In genomic region chr6:36298037-36298436, GRCh38 we compare ENCODE assay signal across 9 cellular contexts. TPM values are rescaled to one million over a fixed set of nuclear protein-coding genes. Genes with fewer than 3 reads are reported as not detected.
"Had no signal": no experiment of that assay in that cellular context is flagged by ENCODE, and none has a peak within 500 bp of the region (broad histone marks: within the 10 kb centered on the region; RNA-seq: fewer than 3 reads in every experiment).

No MANE protein-coding gene starts in this region.

- DNase-seq: GDM1, GF-D8 had no signal

- FAIRE-seq: G401.6, GM12878, GM12891, GM12892, GM18507, GM19239 had no signal

- H3K4me3 ChIP-seq: GM12878 had no signal

- ATAC-seq: GM12878 had no signal

RNA-seq across cellular contexts. Expression of gene PNPLA1, which starts 28.2 kb away (rescaled TPM):
- total RNA-seq: G401, GM12878 had no signal

RNA-seq across cellular contexts. Expression of gene BNIP5, which starts 38.7 kb away (rescaled TPM):
- total RNA-seq: G401 had no signal
